ENCODE assay signal across 8 cellular contexts in genomic region chr2:165573534-165574461, GRCh38.
DNase-seq lines count a peak whose midpoint lies in the region; ATAC-seq and TF ChIP-seq lines count a peak whose summit lies in the region.

No MANE protein-coding gene starts in this region.

- 45 to 48% methylated on average over 17 of the region's 17 CpGs for WGBS in testis, 2 donors

- ATAC-seq in left lobe of liver (peak; percentile 99), HG03159 (IDR thresholded peaks at IDR 0.05; ENCODE audit: unreplicated experiment) (no peak)

- H3K27ac ChIP-seq in testis: no peak overlapping the region

- DNase-seq in ELF-1 (ENCODE audit: low read depth, low spot score): peak; percentile 89
- peak; percentile 87 for DNase-seq in NCI-H345 treated with DMSO at 0.1 percent for 48 hours (lab: John Stamatoyannopoulos, UW; ENCODE audit: unreplicated experiment)
- DNase-seq in cerebellar cortex (ENCODE audit: low spot score): peak; percentile 70
- peak; percentile 79 for DNase-seq in left lobe of liver (ENCODE audit: low spot score)
- DNase-seq in testis: peak; percentile 54
- no peak for DNase-seq in SKM-1 (lab: John Stamatoyannopoulos, UW; ENCODE audit: unreplicated experiment)
- no peak for DNase-seq in stimulated activated naive CD4-positive, alpha-beta T cell (lab: John Stamatoyannopoulos, UW)

- H3K27me3 ChIP-seq in testis: no peaks in the 10 kb centered on the region

- H3K36me3 ChIP-seq in testis (ENCODE audit: low read depth, missing control alignments): no peaks in the 10 kb centered on the region

- peak overlapping the region in 1 of 2 donors; percentile 42 for H3K4me3 ChIP-seq in testis

- no peaks in the 10 kb centered on the region for H3K4me1 ChIP-seq in testis

- TF ChIP-seq POLR2A in testis (IDR thresholded peaks at IDR 0.05): no peak

- TF ChIP-seq CTCF in testis (IDR thresholded peaks at IDR 0.05): no peak

- intact Hi-C loops in testis (cut with DNase I; ENCODE audit: low total_unique reads): no loop called here

- no peaks in the 10 kb centered on the region for H3K9me3 ChIP-seq in testis

Comparison
In these comparisons a context has a peak if more than half of its experiments do, and no peak if none do; other contexts are left out.
1. DNase-seq: peak in ELF-1 (single experiment), NCI-H345 treated with DMSO at 0.1 percent for 48 hours (single experiment), cerebellar cortex (single experiment), left lobe of liver (single experiment) and testis (single experiment); none in SKM-1 (single experiment) and stimulated activated naive CD4-positive, alpha-beta T cell (0 of 6).